In the genomic region with DNA sequence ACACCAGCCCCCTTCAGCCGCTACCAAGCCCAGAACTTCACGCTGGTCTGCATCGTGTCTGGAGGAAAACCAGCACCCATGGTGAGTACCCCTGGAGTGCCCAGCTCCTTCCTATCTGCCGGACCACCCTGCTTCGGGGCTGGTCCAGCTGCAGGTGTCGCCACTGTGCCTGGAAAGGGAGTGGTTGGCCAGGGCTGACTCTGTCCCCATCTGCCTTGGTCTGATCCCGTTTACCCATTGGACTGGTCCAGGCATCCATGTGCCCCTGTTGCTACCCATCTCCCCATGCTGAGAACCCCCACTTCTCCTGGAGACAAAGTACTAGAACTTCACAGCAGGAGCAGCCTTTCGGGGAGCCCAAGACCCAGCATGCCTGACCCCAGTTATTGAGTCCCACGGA, we compare ENCODE assay signal across 24 cellular contexts.
"Had no signal": no experiment of that assay in that cellular context is flagged by ENCODE, and none has a peak within 500 bp of the region (broad histone marks: within the 10 kb centered on the region; RNA-seq: fewer than 3 reads in every experiment).

No MANE protein-coding gene starts in this region.

- H3K79me2 ChIP-seq: hepatocyte, parathyroid adenoma had no signal

- H3K27ac ChIP-seq: dorsolateral prefrontal cortex, gastrocnemius medialis, hepatocyte, left lung, parathyroid adenoma, prostate gland, right atrium auricular region, sigmoid colon, spleen, thoracic aorta, tibial nerve, upper lobe of left lung, uterus had no signal

- H3K4me2 ChIP-seq: hepatocyte had no signal

- H3K4me1 ChIP-seq: gastrocnemius medialis, left lung, parathyroid adenoma, prostate gland, right atrium auricular region, sigmoid colon, spleen, tibial nerve, upper lobe of left lung, uterus had no signal

- H2AFZ ChIP-seq: hepatocyte, parathyroid adenoma had no signal

- H3K4me3 ChIP-seq: dorsolateral prefrontal cortex, gastrocnemius medialis, hepatocyte, left lung, mucosa of descending colon, prostate gland, right atrium auricular region, sigmoid colon, spleen, thoracic aorta, tibial nerve, upper lobe of left lung, uterus had no signal

- ATAC-seq: gastrocnemius medialis; left cardiac atrium; left lung; mucosa of descending colon; natural killer cell treated with Interleukin-12 subunit alpha and Interleukin-12 subunit beta and Interleukin-15 and Interleukin-18, amount 100 ng/mL, for 72 hours; stimulated activated naive B cell treated with anti-CD40 and anti-IgM and Interleukin-4, amounts not matched to agents 10 μg/mL and 1 μg/mL and 100 μg/mL, for 72 hours had no signal

- DNase-seq: dorsolateral prefrontal cortex; effector CD4-positive, alpha-beta T cell; foreskin fibroblast; gastrocnemius medialis; head of caudate nucleus; left cardiac atrium; left lung; mesenchymal stem cell; mucosa of descending colon; naive B cell; sigmoid colon; spleen; stimulated activated CD4-positive, alpha-beta T cell treated with anti-CD3 and anti-CD28 coated beads, Interleukin-4, amount 100 ng/mL, for 4 hours; stimulated activated naive B cell treated with anti-CD40 and anti-IgM and Interleukin-4, amounts not matched to agents 10 μg/mL and 1 μg/mL and 100 μg/mL, for 72 hours; uterus had no signal

- H3K36me3 ChIP-seq: gastrocnemius medialis, left lung, prostate gland, right atrium auricular region, sigmoid colon, spleen, thoracic aorta, tibial nerve, upper lobe of left lung, uterus had no signal

- FAIRE-seq: islet of Langerhans had no signal

- H3K9ac ChIP-seq: parathyroid adenoma had no signal

- H3K9me3 ChIP-seq: gastrocnemius medialis, left lung, mucosa of descending colon, prostate gland, right atrium auricular region, sigmoid colon, thoracic aorta, upper lobe of left lung, uterus had no signal

- H3K27me3 ChIP-seq: right atrium auricular region, upper lobe of left lung, uterus had no signal
